In the genomic region with DNA sequence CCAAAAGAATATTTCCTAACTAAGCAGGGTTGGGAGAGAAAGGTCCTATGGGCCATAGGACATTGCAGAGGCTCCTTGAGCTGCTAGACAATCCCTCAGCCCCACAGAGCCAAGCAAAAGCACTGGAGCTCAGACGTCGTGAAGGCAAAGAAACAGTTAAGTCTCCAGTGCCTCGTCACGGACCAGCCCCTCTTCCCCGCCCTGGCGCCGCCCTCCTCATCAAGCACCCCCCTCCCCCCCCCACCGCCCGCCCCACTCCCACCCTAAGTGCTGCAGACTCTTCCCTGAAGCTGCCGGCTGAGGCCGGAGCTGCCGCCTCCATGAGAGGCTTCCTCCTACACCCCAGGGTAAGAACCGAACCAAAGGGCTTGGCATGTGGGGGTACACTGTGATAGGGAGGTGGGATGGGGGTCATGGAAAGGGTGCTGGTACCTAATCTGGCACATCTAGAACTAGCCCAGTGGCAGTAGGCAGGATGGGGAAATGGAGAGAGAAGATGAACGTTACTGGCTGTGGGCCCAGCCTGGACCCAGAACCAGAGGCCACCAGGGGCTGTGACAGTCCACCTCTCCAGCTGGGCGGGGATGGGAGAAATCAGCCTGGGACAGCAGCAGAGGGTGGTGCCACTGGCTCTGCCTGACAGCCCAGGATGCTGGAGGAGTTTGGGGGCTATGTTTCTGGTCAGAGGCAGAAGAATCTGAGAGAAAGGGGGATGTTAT, we compare ENCODE assay signal across 8 cellular contexts. TPM values are rescaled to one million over a fixed set of nuclear protein-coding genes. Genes with fewer than 3 reads are reported as not detected.
DNase-seq lines count a peak whose midpoint lies in the region; ATAC-seq and TF ChIP-seq lines count a peak whose summit lies in the region.

TSS of gene MAP1A (plus strand) at position 255 of the 719 bp plus-strand sequence. CDS start 3,866 bp downstream, outside the sequence.

- H3K79me2 ChIP-seq in MM.1S (ENCODE audit: low read length), result no peaks in the 10 kb centered on the region

- no peak within 1 kb of the TSS for H2AFZ ChIP-seq in MM.1S (ENCODE audit: low read length)

- in situ Hi-C loops in KBM-7 (cut with MboI; ENCODE audit: low pct_unique_long_range_greater_than_20kb, low sequenced_read_pairs), result no loop called here

- 4% methylated on average over 15 of the region's 15 CpGs for whole genome bisulfite sequencing in prostate gland

- H3K9me2 ChIP-seq in MM.1S (replicated peaks; ENCODE audit: insufficient read depth, low read length), result no peaks in the 10 kb centered on the region

- ATAC-seq in GM18861 (IDR thresholded peaks at IDR 0.05; ENCODE audit: unreplicated experiment) (no peak), GM19397 (IDR thresholded peaks at IDR 0.05; ENCODE audit: unreplicated experiment) (no peak)

- H3K4me1 ChIP-seq in prostate gland (replicated peaks), result peaks cover 4% of the 10 kb centered on the region
- no peaks in the 10 kb centered on the region for H3K4me1 ChIP-seq in MM.1S (ENCODE audit: low read length)

- H3K4me2 ChIP-seq in MM.1S (ENCODE audit: low read depth, low read length), result no peak within 1 kb of the TSS

- TF ChIP-seq POLR2A in prostate gland (IDR thresholded peaks at IDR 0.05), result no peak

- no peaks in the 10 kb centered on the region for H3F3A ChIP-seq in MM.1S (ENCODE audit: insufficient read depth, low read length)

- DNase-seq in Ammon's horn (ENCODE audit: low spot score) (peak; percentile 87), KBM-7 (peak; percentile 49), amygdala (lab: John Stamatoyannopoulos, UW) (peak in 53 of 56 donors; percentile 24 to 87 (median 74)), hepatic stellate cell (ENCODE audit: low spot score) (peak; percentile 88), prostate gland (ENCODE audit: low spot score) (no peak), MM.1S (no peak)

- H3K36me3 ChIP-seq in prostate gland (no peaks in the 10 kb centered on the region), MM.1S (replicated peaks; ENCODE audit: insufficient read depth, low read length) (no peaks in the 10 kb centered on the region)

- no peak for TF ChIP-seq CTCF in prostate gland (IDR thresholded peaks at IDR 0.05)
- no peak for TF ChIP-seq CTCF in MM.1S (IDR thresholded peaks at IDR 0.05; ENCODE audit: low read length)

- peak within 1 kb of the TSS; percentile 26 to 29 for H3K4me3 ChIP-seq in prostate gland
- H3K4me3 ChIP-seq in MM.1S (ENCODE audit: low read length), result no peak within 1 kb of the TSS

- H3K27ac ChIP-seq in prostate gland (peak within 1 kb of the TSS; percentile 40 to 44), MM.1S (ENCODE audit: low read length) (no peak within 1 kb of the TSS)

- H3K9me3 ChIP-seq in prostate gland (no peaks in the 10 kb centered on the region), MM.1S (replicated peaks; ENCODE audit: insufficient read depth, low read length) (no peaks in the 10 kb centered on the region)

- no peaks in the 10 kb centered on the region for H4K20me1 ChIP-seq in MM.1S (ENCODE audit: insufficient read depth, low read length)

- no peak within 1 kb of the TSS for H3K9ac ChIP-seq in MM.1S (ENCODE audit: low read length)

- intact Hi-C loops in prostate gland (cut with DNase I), result no loop called here

- no peaks in the 10 kb centered on the region for H3K27me3 ChIP-seq in prostate gland (replicated peaks; ENCODE audit: insufficient read depth)
- peaks cover 4% of the 10 kb centered on the region; the same call in 1 of the 2 replicates for H3K27me3 ChIP-seq in MM.1S (replicated peaks; ENCODE audit: insufficient read depth, low read length)

RNA-seq across cellular contexts. Expression of gene MAP1A, which starts in this region (rescaled TPM):
- 10 to 100 TPM in 1 of 2 donors, 1 to 10 TPM in 1; 6.2 to 21.9 TPM for total RNA-seq in prostate gland

Comparison
In these comparisons a context has a peak if more than half of its experiments do, and no peak if none do; other contexts are left out.
1. DNase-seq: peak in Ammon's horn (single experiment), KBM-7 (single experiment), amygdala (53 of 56) and hepatic stellate cell (single experiment); none in prostate gland (single experiment) and MM.1S (single experiment).